Comparison of ENCODE assay signal across 25 cellular contexts in genomic region chr6:13638014-13638413, GRCh38. TPM values are rescaled to one million over a fixed set of nuclear protein-coding genes. Genes with fewer than 3 reads are reported as not detected.
DNase-seq lines count a peak whose midpoint lies in the region; FAIRE-seq and TF ChIP-seq lines count a peak whose summit lies in the region.
"Had no signal": no experiment of that assay in that cellular context is flagged by ENCODE, and none has a peak within 500 bp of the region (broad histone marks: within the 10 kb centered on the region; RNA-seq: fewer than 3 reads in every experiment).

No MANE protein-coding gene starts in this region.

- DNase-seq in activated naive CD4-positive, alpha-beta T cell treated with anti-CD3 and anti-CD28 coated beads, Interleukin-2, amount 10 ng/mL, durations not matched to agents 7 days and 5 days: no peak
- DNase-seq in GM18507 (ENCODE audit: extremely low spot score, insufficient read length, low read depth) (no peak), spleen (no peak), type B pancreatic cell (ENCODE audit: extremely low spot score, unreplicated experiment) (no peak), prostate gland (ENCODE audit: low spot score) (no peak)
- DNase-seq in effector CD8-positive, alpha-beta T cell (lab: John Stamatoyannopoulos, UW): no peak
- DNase-seq: C1 segment of cervical spinal cord; colonic mucosa; DMS153; HFFc6; left ventricle myocardium inferior; natural killer cell; NCI-H1436 treated with DMSO at 0.1 percent for 48 hours; NCI-H2107; PC-3; SIG-M5; stimulated activated CD4-positive, alpha-beta T cell treated with anti-CD3 and anti-CD28 coated beads, Interleukin-2, amount 100 ng/mL, for 48 hours; stimulated activated naive B cell treated with anti-CD40 and anti-IgM and Interleukin-4, amounts not matched to agents 10 μg/mL and 1 μg/mL and 100 μg/mL, for 72 hours; SW 1271; testis; uterus had no signal

- H3K27ac ChIP-seq in spleen (peak overlapping the region in 6 of 8 donors; percentile 20 to 76 (median 70)), prostate gland (no peak overlapping the region)
- H3K27ac ChIP-seq: colonic mucosa, left ventricle myocardium inferior, testis, uterus had no signal

- no peaks in the 10 kb centered on the region for H3K9me3 ChIP-seq in spleen
- no peaks in the 10 kb centered on the region for H3K9me3 ChIP-seq in prostate gland
- H3K9me3 ChIP-seq: colonic mucosa, left ventricle myocardium inferior, testis, uterus had no signal

- WGBS in spleen, 5 donors: 66 to 96% (median 89%) methylated on average over 1 of the region's 1 CpG
- WGBS in prostate gland: 90% methylated on average over 1 of the region's 1 CpG

- no peaks in the 10 kb centered on the region for H3K27me3 Mint-ChIP-seq in activated naive CD4-positive, alpha-beta T cell treated with anti-CD3 and anti-CD28 coated beads, Interleukin-2, amount 50 U/mL, for 24 hours
- no peaks in the 10 kb centered on the region for H3K27me3 Mint-ChIP-seq in activated naive CD4-positive, alpha-beta T cell treated with anti-CD3 and anti-CD28 coated beads, Interleukin-2, amount 10 ng/mL, durations not matched to agents 7 days and 5 days
- H3K27me3 Mint-ChIP-seq in activated naive CD8-positive, alpha-beta T cell: no peaks in the 10 kb centered on the region
- no peaks in the 10 kb centered on the region for H3K27me3 Mint-ChIP-seq in type B pancreatic cell
- H3K27me3 Mint-ChIP-seq: stimulated activated naive B cell treated with anti-CD40 and anti-IgM and Interleukin-4, amounts not matched to agents 10 μg/mL and 1 μg/mL and 100 μg/mL, for 72 hours had no signal

- H3K27me3 ChIP-seq in spleen (replicated peaks in 1 of 7) (no peaks in the 10 kb centered on the region), prostate gland (replicated peaks; ENCODE audit: insufficient read depth) (no peaks in the 10 kb centered on the region)
- H3K27me3 ChIP-seq: colonic mucosa, testis, uterus had no signal

- H3K9me3 Mint-ChIP-seq in activated naive CD4-positive, alpha-beta T cell treated with anti-CD3 and anti-CD28 coated beads, Interleukin-2, amount 50 U/mL, for 24 hours: no peaks in the 10 kb centered on the region
- no peaks in the 10 kb centered on the region for H3K9me3 Mint-ChIP-seq in activated naive CD4-positive, alpha-beta T cell treated with anti-CD3 and anti-CD28 coated beads, Interleukin-2, amount 10 ng/mL, durations not matched to agents 7 days and 5 days
- H3K9me3 Mint-ChIP-seq in activated naive CD8-positive, alpha-beta T cell (ENCODE audit: low read depth): no peaks in the 10 kb centered on the region
- no peaks in the 10 kb centered on the region for H3K9me3 Mint-ChIP-seq in type B pancreatic cell
- H3K9me3 Mint-ChIP-seq: HFFc6; mesothelial cell of epicardium; natural killer cell; stimulated activated naive B cell treated with anti-CD40 and anti-IgM and Interleukin-4, amounts not matched to agents 10 μg/mL and 1 μg/mL and 100 μg/mL, for 72 hours had no signal

- peaks cover 0 to 46% (median 12%) of the 10 kb centered on the region in 6 donors for H3K4me1 ChIP-seq in spleen
- H3K4me1 ChIP-seq in prostate gland (replicated peaks): no peaks in the 10 kb centered on the region
- H3K4me1 ChIP-seq: colonic mucosa, left ventricle myocardium inferior, testis, uterus had no signal

- TF ChIP-seq CTCF in spleen (IDR thresholded peaks at IDR 0.05 in 8 of 11, conservative IDR thresholded peaks at IDR 0.05 in 3 of 11) (no peak), type B pancreatic cell (conservative IDR thresholded peaks at IDR 0.05) (no peak), prostate gland (IDR thresholded peaks at IDR 0.05) (no peak)

- FAIRE-seq in GM18507 (lab: Jason Lieb, UNC): peak; percentile 39
- FAIRE-seq: bronchial epithelial cell had no signal

- H3K27ac Mint-ChIP-seq in activated naive CD4-positive, alpha-beta T cell treated with anti-CD3 and anti-CD28 coated beads, Interleukin-2, amount 50 U/mL, for 24 hours: peak overlapping the region; percentile 66
- no peak overlapping the region for H3K27ac Mint-ChIP-seq in activated naive CD4-positive, alpha-beta T cell treated with anti-CD3 and anti-CD28 coated beads, Interleukin-2, amount 10 ng/mL, durations not matched to agents 7 days and 5 days
- peak overlapping the region; percentile 84 for H3K27ac Mint-ChIP-seq in activated naive CD8-positive, alpha-beta T cell
- no peak overlapping the region for H3K27ac Mint-ChIP-seq in type B pancreatic cell
- H3K27ac Mint-ChIP-seq: HFFc6, mesothelial cell of epicardium had no signal

- H3K36me3 ChIP-seq in spleen: peaks cover 0 to 79% (median 34%) of the 10 kb centered on the region in 6 donors
- H3K36me3 ChIP-seq in prostate gland: peaks cover 0 to 2% of the 10 kb centered on the region in 2 donors
- H3K36me3 ChIP-seq: colonic mucosa, uterus had no signal

- H3K4me1 Mint-ChIP-seq in activated naive CD4-positive, alpha-beta T cell treated with anti-CD3 and anti-CD28 coated beads, Interleukin-2, amount 50 U/mL, for 24 hours: peaks cover 68% of the 10 kb centered on the region
- peaks cover 34% of the 10 kb centered on the region for H3K4me1 Mint-ChIP-seq in activated naive CD4-positive, alpha-beta T cell treated with anti-CD3 and anti-CD28 coated beads, Interleukin-2, amount 10 ng/mL, durations not matched to agents 7 days and 5 days
- peaks cover 49% of the 10 kb centered on the region for H3K4me1 Mint-ChIP-seq in activated naive CD8-positive, alpha-beta T cell (ENCODE audit: low read depth)
- no peaks in the 10 kb centered on the region for H3K4me1 Mint-ChIP-seq in type B pancreatic cell (ENCODE audit: unreplicated experiment)
- H3K4me1 Mint-ChIP-seq: mesothelial cell of epicardium had no signal

- intact Hi-C loops in spleen (cut with DNase I; ENCODE audit: low total_unique reads) (no loop called here), prostate gland (cut with DNase I) (no loop called here)

- peaks cover 31% of the 10 kb centered on the region for H3K36me3 Mint-ChIP-seq in activated naive CD4-positive, alpha-beta T cell treated with anti-CD3 and anti-CD28 coated beads, Interleukin-2, amount 50 U/mL, for 24 hours
- peaks cover 53% of the 10 kb centered on the region for H3K36me3 Mint-ChIP-seq in activated naive CD4-positive, alpha-beta T cell treated with anti-CD3 and anti-CD28 coated beads, Interleukin-2, amount 10 ng/mL, durations not matched to agents 7 days and 5 days
- H3K36me3 Mint-ChIP-seq in activated naive CD8-positive, alpha-beta T cell: peaks cover 15% of the 10 kb centered on the region
- H3K36me3 Mint-ChIP-seq in type B pancreatic cell: peaks cover 21% of the 10 kb centered on the region

- H3K4me3 Mint-ChIP-seq in activated naive CD4-positive, alpha-beta T cell treated with anti-CD3 and anti-CD28 coated beads, Interleukin-2, amount 50 U/mL, for 24 hours: no peak overlapping the region
- no peak overlapping the region for H3K4me3 Mint-ChIP-seq in activated naive CD4-positive, alpha-beta T cell treated with anti-CD3 and anti-CD28 coated beads, Interleukin-2, amount 10 ng/mL, durations not matched to agents 7 days and 5 days
- H3K4me3 Mint-ChIP-seq in activated naive CD8-positive, alpha-beta T cell: no peak overlapping the region
- H3K4me3 Mint-ChIP-seq in type B pancreatic cell: no peak overlapping the region
- H3K4me3 Mint-ChIP-seq: HFFc6, mesothelial cell of epicardium, natural killer cell had no signal

- CTCF ChIA-PET in activated naive CD4-positive, alpha-beta T cell treated with anti-CD3 and anti-CD28 coated beads, Interleukin-2, amount 10 ng/mL, durations not matched to agents 7 days and 5 days (lab: Charles Lee): interaction anchor here (0.9 kb wide), 1 partner anchor 13 kb away, joined by 3 read pairs; no protein-coding TSS in a partner anchor

- H3K4me3 ChIP-seq in spleen: no peak overlapping the region
- H3K4me3 ChIP-seq in prostate gland: no peak overlapping the region
- H3K4me3 ChIP-seq: colonic mucosa, left ventricle myocardium inferior, testis, uterus had no signal

- no peak for TF ChIP-seq POLR2A in spleen (IDR thresholded peaks at IDR 0.05)
- no peak for TF ChIP-seq POLR2A in prostate gland (IDR thresholded peaks at IDR 0.05)

RNA-seq across cellular contexts. Expression of gene NOL7, which starts 22.9 kb away (rescaled TPM):
- 10 to 100 TPM; 44.6 to 73.6 (median 50.6) TPM for total RNA-seq in spleen
- polyA plus RNA-seq in spleen: 10 to 100 TPM; 49.9 to 63.1 (median 57.4) TPM
- 53.8 and 55.1 TPM in 2 replicates for total RNA-seq in type B pancreatic cell (ENCODE audit: low replicate concordance)
- total RNA-seq in prostate gland: 100 to 1,000 TPM in 1 of 2 donors, 10 to 100 TPM in 1; 68.3 to 108 TPM

Comparison
In these comparisons a context has a peak if more than half of its experiments do, and no peak if none do; other contexts are left out.
1. H3K27ac Mint-ChIP-seq: peak in activated naive CD4-positive, alpha-beta T cell treated with anti-CD3 and anti-CD28 coated beads, Interleukin-2, amount 50 U/mL, for 24 hours (single experiment) and activated naive CD8-positive, alpha-beta T cell (single experiment); none in activated naive CD4-positive, alpha-beta T cell treated with anti-CD3 and anti-CD28 coated beads, Interleukin-2, amount 10 ng/mL, durations not matched to agents 7 days and 5 days (single experiment) and type B pancreatic cell (single experiment).
2. H3K27ac ChIP-seq: peak in spleen (6 of 8); none in prostate gland (0 of 2).